1 cellular context compared by ENCODE assay signal in the genomic region with DNA sequence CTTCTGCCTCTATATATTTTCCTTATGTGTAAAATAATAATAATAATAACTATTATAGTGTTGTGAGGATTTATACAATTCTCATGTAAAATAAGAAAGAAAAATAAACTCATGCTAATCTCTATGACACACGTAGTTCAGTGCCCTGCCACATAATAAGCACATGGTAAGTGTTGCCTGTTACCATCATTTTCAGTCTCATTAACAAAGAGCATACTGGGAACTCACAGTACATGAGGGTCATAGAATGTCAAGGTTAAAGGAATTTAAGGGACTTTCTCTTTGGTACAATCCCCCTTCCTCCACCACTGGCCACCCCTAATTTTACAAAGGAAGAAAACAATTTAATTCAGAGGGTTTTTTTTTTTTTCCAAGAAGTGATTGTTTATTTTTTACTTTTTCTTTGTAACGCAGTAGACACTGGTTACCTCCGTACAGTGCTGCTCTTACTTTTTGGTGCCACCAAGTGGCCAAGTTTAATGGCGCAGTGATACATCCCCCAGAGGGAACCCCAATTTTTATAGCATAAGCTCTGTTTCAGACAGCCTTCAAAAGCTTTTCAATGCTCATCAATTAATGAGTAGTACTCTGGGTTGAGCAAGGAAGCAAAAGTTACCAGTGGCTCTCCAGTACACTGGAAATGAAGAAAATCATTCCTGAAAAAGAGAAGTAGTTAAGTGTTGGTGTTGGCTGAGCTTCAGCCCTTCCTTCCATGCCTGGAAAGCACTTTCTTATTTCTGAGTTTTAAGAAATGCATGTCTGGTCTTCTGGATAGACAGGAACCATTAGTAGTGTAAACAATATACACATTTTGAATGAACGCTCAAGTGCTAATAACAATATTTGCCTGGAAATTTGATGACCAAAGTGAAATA.
TF ChIP-seq lines count a peak whose summit lies in the region.

No MANE protein-coding gene starts in this region.

TF ChIP-seq in H1, 55 proteins besides CTCF, POLR2A, EP300 and RAD21:
- no peak for TF ChIP-seq TEAD4 (IDR thresholded peaks at IDR 0.05; ENCODE audit: low read depth, low read length)
- no peak for TF ChIP-seq NRF1 (IDR thresholded peaks at IDR 0.05; ENCODE audit: low read depth, low read length)
- TF ChIP-seq SIX5 (IDR thresholded peaks at IDR 0.05; ENCODE audit: low read depth, low read length), result no peak
- no peak for TF ChIP-seq YY1 (IDR thresholded peaks at IDR 0.05; ENCODE audit: low read depth, low read length)
- TF ChIP-seq ZNF274 (IDR thresholded peaks at IDR 0.05; ENCODE audit: borderline replicate concordance, extremely low read depth, low read length), result no peak
- TF ChIP-seq MAFK (IDR thresholded peaks at IDR 0.05; ENCODE audit: low read depth, low read length), result no peak
- no peak for TF ChIP-seq JUN (IDR thresholded peaks at IDR 0.05; ENCODE audit: low read depth, low read length)
- no peak for TF ChIP-seq SIRT6 (IDR thresholded peaks at IDR 0.05; ENCODE audit: low read length)
- TF ChIP-seq, protein P1, sequence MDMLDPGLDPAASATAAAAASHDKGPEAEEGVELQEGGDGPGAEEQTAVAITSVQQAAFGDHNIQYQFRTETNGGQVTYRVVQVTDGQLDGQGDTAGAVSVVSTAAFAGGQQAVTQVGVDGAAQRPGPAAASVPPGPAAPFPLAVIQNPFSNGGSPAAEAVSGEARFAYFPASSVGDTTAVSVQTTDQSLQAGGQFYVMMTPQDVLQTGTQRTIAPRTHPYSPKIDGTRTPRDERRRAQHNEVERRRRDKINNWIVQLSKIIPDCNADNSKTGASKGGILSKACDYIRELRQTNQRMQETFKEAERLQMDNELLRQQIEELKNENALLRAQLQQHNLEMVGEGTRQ (IDR thresholded peaks at IDR 0.05; ENCODE audit: low read length), result no peak
- no peak for TF ChIP-seq PHF8 (conservative IDR thresholded peaks at IDR 0.05; ENCODE audit: low read depth, low read length)
- TF ChIP-seq GTF2F1 (IDR thresholded peaks at IDR 0.05; ENCODE audit: borderline replicate concordance, low read depth, low read length), result no peak
- TF ChIP-seq NANOG (IDR thresholded peaks at IDR 0.05; ENCODE audit: insufficient read depth, low read depth, low read length, poor library complexity, severe bottlenecking), result no peak
- TF ChIP-seq, protein P2, sequence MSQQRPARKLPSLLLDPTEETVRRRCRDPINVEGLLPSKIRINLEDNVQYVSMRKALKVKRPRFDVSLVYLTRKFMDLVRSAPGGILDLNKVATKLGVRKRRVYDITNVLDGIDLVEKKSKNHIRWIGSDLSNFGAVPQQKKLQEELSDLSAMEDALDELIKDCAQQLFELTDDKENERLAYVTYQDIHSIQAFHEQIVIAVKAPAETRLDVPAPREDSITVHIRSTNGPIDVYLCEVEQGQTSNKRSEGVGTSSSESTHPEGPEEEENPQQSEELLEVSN (IDR thresholded peaks at IDR 0.05), result no peak
- no peak for TF ChIP-seq SRF (IDR thresholded peaks at IDR 0.05; ENCODE audit: low read depth, low read length)
- TF ChIP-seq SUZ12 (IDR thresholded peaks at IDR 0.05; ENCODE audit: low read length), result no peak
- no peak for TF ChIP-seq SP2 (IDR thresholded peaks at IDR 0.05; ENCODE audit: low read length)
- TF ChIP-seq POU5F1 (IDR thresholded peaks at IDR 0.05; ENCODE audit: low read depth, low read length), result no peak
TF ChIP-seq in H1: peak in this region for 0.
